Comparison of ENCODE assay signal across 19 cellular contexts in the genomic region with DNA sequence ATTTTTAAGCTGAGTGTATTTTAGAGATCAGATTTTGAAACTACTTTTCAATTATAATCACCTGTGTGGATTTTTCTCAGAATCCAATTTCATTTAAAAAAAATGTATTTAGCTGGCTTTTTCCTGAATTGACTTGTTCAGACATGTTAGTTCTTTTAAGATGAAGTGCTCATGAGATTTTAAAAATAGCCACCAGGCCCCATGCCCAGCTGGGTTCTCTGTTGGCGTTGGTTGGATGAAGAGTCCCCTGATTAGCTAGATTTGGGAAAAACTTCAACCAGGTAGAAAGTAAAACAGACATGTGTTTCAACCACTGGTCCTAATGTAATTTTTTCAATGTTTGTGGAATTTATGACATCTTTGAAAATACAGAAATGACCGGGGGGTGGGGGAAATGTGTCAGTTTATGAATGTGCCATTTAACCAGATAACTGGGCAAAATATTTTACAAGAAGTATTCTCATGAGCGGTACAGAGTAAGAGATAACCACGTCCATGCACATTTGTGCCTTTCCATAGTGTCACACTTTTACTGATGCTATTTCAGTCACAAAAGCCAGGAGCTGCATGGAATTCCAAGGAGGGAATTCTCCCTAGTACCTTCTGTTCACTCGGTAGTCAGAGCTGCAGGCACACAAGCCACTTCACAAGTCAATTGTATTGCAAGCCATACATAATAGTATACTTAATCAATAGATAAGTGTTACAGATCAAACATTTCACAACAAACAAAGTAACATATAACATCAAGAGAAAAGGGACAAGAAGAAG. TPM values are rescaled to one million over a fixed set of nuclear protein-coding genes. Genes with fewer than 3 reads are reported as not detected.
DNase-seq lines count a peak whose midpoint lies in the region; ATAC-seq, FAIRE-seq and TF ChIP-seq lines count a peak whose summit lies in the region.
"Had no signal": no experiment of that assay in that cellular context is flagged by ENCODE, and none has a peak within 500 bp of the region (broad histone marks: within the 10 kb centered on the region; RNA-seq: fewer than 3 reads in every experiment).

No MANE protein-coding gene starts in this region.

- no peaks in the 10 kb centered on the region for H4K20me1 ChIP-seq in GM12878 (ENCODE audit: control insufficient read depth, insufficient read depth)

- TF ChIP-seq CTCF in GM12878 (IDR thresholded peaks at IDR 0.05 in 2 of 3, conservative IDR thresholded peaks at IDR 0.05 in 1 of 3; ENCODE audit: control insufficient read depth in 2 of 3, extremely low read depth in 1 of 3, insufficient read depth in 1 of 3, low read depth in 3 of 3, low read length in 3 of 3) (no peak), cardiac muscle cell (IDR thresholded peaks at IDR 0.05; ENCODE audit: low read depth, low read length) (no peak)

- H2AFZ ChIP-seq in GM12878 (ENCODE audit: control insufficient read depth, low read depth, low read length) = no peak overlapping the region

- CTCF ChIA-PET in GM12878 (lab: Yijun Ruan, JAX) = interaction anchor here (2.1 to 3.4 kb wide), 2 partner anchors 13 to 19 kb away, joined by 5 to 17 read pairs; no protein-coding TSS in a partner anchor

- TF ChIP-seq EP300 in GM12878 (IDR thresholded peaks at IDR 0.05; ENCODE audit: borderline replicate concordance in 1 of 2, control insufficient read depth in 1 of 2, low read depth in 2 of 2, low read length in 2 of 2) = no peak

- in situ Hi-C loops in GM12878 (cut with MboI) = no loop called here

- no peak overlapping the region for H3K4me3 ChIP-seq in GM12878
- no peak overlapping the region for H3K4me3 ChIP-seq in cardiac muscle cell
- no peak overlapping the region for H3K4me3 ChIP-seq in small intestine (ENCODE audit: low read depth in 1 of 2, low read length in 2 of 2)
- H3K4me3 ChIP-seq: HAP-1 had no signal

- no peak overlapping the region for H3K9ac ChIP-seq in GM12878 (ENCODE audit: control insufficient read depth, insufficient read depth, low read length)

- no peak for TF ChIP-seq POLR2A in GM12878 (IDR thresholded peaks at IDR 0.05; ENCODE audit: low read depth, low read length)

- H3K27ac ChIP-seq in GM12878 (ENCODE audit: control insufficient read depth, insufficient read depth) (no peak overlapping the region), cardiac muscle cell (peak overlapping the region; percentile 64), small intestine (ENCODE audit: low read depth in 1 of 2, low read length in 1 of 2) (peak overlapping the region in 1 of 2 donors; percentile 54)
- H3K27ac ChIP-seq: 22Rv1 had no signal

- no peak; the same call in 2 of the 3 replicates for ATAC-seq in GM12878

- POLR2A ChIA-PET in GM12878 (lab: Charles Lee) = interaction anchor here (0.7 to 1.3 kb wide), 2 partner anchors 8 to 920 kb away, joined by 3 to 5 read pairs; no protein-coding TSS in a partner anchor

- FAIRE-seq in GM12878 (lab: Jason Lieb, UNC) = no peak
- FAIRE-seq in small intestine (lab: Jason Lieb, UNC) = no peak
- FAIRE-seq in GM19239 (lab: Jason Lieb, UNC) = no peak
- FAIRE-seq: G401.6 had no signal

- H3K27me3 ChIP-seq in GM12878 (replicated peaks in 1 of 2; ENCODE audit: control insufficient read depth in 2 of 2, insufficient read depth in 2 of 2, low read length in 1 of 2) (no peaks in the 10 kb centered on the region), cardiac muscle cell (no peaks in the 10 kb centered on the region), small intestine (ENCODE audit: control insufficient read depth in 2 of 2, insufficient read depth in 2 of 2, low read length in 2 of 2) (no peaks in the 10 kb centered on the region)
- H3K27me3 ChIP-seq: BE2C had no signal

- no peak for TF ChIP-seq RAD21 in GM12878 (IDR thresholded peaks at IDR 0.05; ENCODE audit: insufficient read depth, low read depth, low read length)

- SMC1A ChIA-PET in GM12878 (lab: Charles Lee; ENCODE audit: uncharacterized antibody, unreplicated experiment) = interaction anchor here (0.8 to 5.3 kb wide), 9 partner anchors 8 to 224 kb away, joined by 3 to 39 read pairs (median 5); no protein-coding TSS in a partner anchor

- intact Hi-C loops in GM12878 (cut with micrococcal nuclease; ENCODE audit: unreplicated experiment) = no loop called here

- H3K36me3 ChIP-seq in GM12878 (ENCODE audit: control insufficient read depth in 2 of 2, insufficient read depth in 2 of 2, low read length in 1 of 2) = peaks cover 0 to 6% of the 10 kb centered on the region in 2 experiments; a peak in 2 of 4 replicates
- H3K36me3 ChIP-seq in cardiac muscle cell = no peaks in the 10 kb centered on the region
- peaks cover 0 to 3% of the 10 kb centered on the region in 2 donors for H3K36me3 ChIP-seq in small intestine (ENCODE audit: control insufficient read depth in 2 of 2, insufficient read depth in 2 of 2, low read length in 2 of 2)
- H3K36me3 ChIP-seq: BE2C, HAP-1 had no signal

- 21% methylated on average over 5 of the region's 5 CpGs for WGBS in GM12878 (ENCODE audit: insufficient coverage, insufficient replicate concordance, low lambda C conversion rate, missing lambda C conversion rate)
- WGBS in small intestine, 3 donors = 83 to 88% (median 87%) methylated on average over 5 of the region's 5 CpGs

- no TSS peak for BruUV-seq in GM12878 (replicated peaks; lab: Mats Ljungman, UMichigan)

- no peaks in the 10 kb centered on the region for H3K79me2 ChIP-seq in GM12878 (ENCODE audit: control insufficient read depth, insufficient read depth, low read length)

- H3K4me1 ChIP-seq in GM12878 (ENCODE audit: control insufficient read depth, insufficient read depth, low read length) = no peaks in the 10 kb centered on the region
- peaks cover 18% of the 10 kb centered on the region for H3K4me1 ChIP-seq in cardiac muscle cell (ENCODE audit: low read depth)
- H3K4me1 ChIP-seq in small intestine (ENCODE audit: control insufficient read depth in 2 of 2, insufficient read depth in 1 of 2, low read depth in 1 of 2, low read length in 1 of 2) = peaks cover 2 to 6% of the 10 kb centered on the region in 2 donors
- H3K4me1 ChIP-seq: BE2C, HAP-1 had no signal

- RAD21 ChIA-PET in GM12878 (lab: Charles Lee; ENCODE audit: unreplicated experiment) = interaction anchor here (0.8 to 2.2 kb wide), 4 partner anchors 9 to 126 kb away, joined by 3 to 8 read pairs (median 4); no protein-coding TSS in a partner anchor

- peaks cover 4% of the 10 kb centered on the region; the same call in 2 of the 3 replicates for H3K9me3 ChIP-seq in GM12878 (replicated peaks; ENCODE audit: control insufficient read depth, insufficient read depth, low read length)
- H3K9me3 ChIP-seq in cardiac muscle cell (ENCODE audit: low read depth) = no peaks in the 10 kb centered on the region
- H3K9me3 ChIP-seq in small intestine (ENCODE audit: control insufficient read depth, low read depth) = no peaks in the 10 kb centered on the region
- H3K9me3 ChIP-seq: BE2C, HAP-1 had no signal

- DNase-seq in DMS79 treated with DMSO at 0.1 percent for 48 hours (lab: John Stamatoyannopoulos, UW) (peak; percentile 22), DMS79 (lab: John Stamatoyannopoulos, UW) (no peak), GM12878 (ENCODE audit: low read depth, low spot score) (no peak), cardiac muscle cell (ENCODE audit: low read depth in 1 of 2, low spot score in 1 of 2) (peak in 1 of 2 donors; percentile 22), small intestine (peak; percentile 9), cerebellar nuclear complex (lab: John Stamatoyannopoulos, UW) (no peak), GM19239 (ENCODE audit: insufficient read length, low spot score) (no peak), nucleus accumbens (lab: John Stamatoyannopoulos, UW) (no peak)
- DNase-seq: BE2C; Calu3; CD4-positive, alpha-beta memory T cell; DMS53; IMR-90; NCI-H2029 treated with DMSO at 0.1 percent for 48 hours; NCI-H526 treated with DMSO at 0.1 percent for 48 hours had no signal

- H3K4me2 ChIP-seq in GM12878 (ENCODE audit: control insufficient read depth, insufficient read depth) = no peak overlapping the region

TF ChIP-seq in GM12878, 131 proteins besides CTCF, POLR2A, EP300 and RAD21 (continues in another document):
- no peak for TF ChIP-seq POLR2AphosphoS5 (IDR thresholded peaks at IDR 0.05; ENCODE audit: low read length)
- TF ChIP-seq, protein P1, sequence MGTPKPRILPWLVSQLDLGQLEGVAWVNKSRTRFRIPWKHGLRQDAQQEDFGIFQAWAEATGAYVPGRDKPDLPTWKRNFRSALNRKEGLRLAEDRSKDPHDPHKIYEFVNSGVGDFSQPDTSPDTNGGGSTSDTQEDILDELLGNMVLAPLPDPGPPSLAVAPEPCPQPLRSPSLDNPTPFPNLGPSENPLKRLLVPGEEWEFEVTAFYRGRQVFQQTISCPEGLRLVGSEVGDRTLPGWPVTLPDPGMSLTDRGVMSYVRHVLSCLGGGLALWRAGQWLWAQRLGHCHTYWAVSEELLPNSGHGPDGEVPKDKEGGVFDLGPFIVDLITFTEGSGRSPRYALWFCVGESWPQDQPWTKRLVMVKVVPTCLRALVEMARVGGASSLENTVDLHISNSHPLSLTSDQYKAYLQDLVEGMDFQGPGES (IDR thresholded peaks at IDR 0.05) = no peak

RNA-seq across cellular contexts. Expression of a gene that starts 51.1 kb away (rescaled TPM):
- 81.2 and 85.6 TPM in 2 replicates for total RNA-seq in GM12878 (2013; cell fraction: nucleolus; rRNA removed)
- total RNA-seq in GM12878 (2014; rRNA removed) (14.2 and 15.0 TPM in 2 replicates), GM12878 (2014; rRNA removed; fragmentation: Illumina TruSeq; extraction: Trizol) (12.4 and 13.0 TPM in 2 replicates), GM12878 (2021) (17.0 and 18.6 TPM in 2 replicates), cardiac muscle cell (1.8 and 3.7 TPM in 2 replicates)
- 4.1 TPM for polyA plus RNA-seq in GM12878 (2011; ENCODE audit: low read depth)
- polyA plus RNA-seq in GM12878 (2011; rRNA removed) (27.6 and 28.4 TPM in 2 replicates), GM12878 (2014; fragmentation: Illumina TruSeq; extraction: Trizol) (10.6 and 12.3 TPM in 2 replicates), GM12878 (2014; fragmentation: Nextera tagmentation; extraction: Ambion mirVana) (10 to 100 TPM in 1 of 2 experiments, 1 to 10 TPM in 1; 9.4 to 14.6 TPM), GM12878 (2014; rRNA removed) (14.3 and 16.0 TPM in 2 replicates), GM12878 (2016; fragmentation: Nextera tagmentation; extraction: Ambion mirVana) (10 to 100 TPM; 15.6 to 18.6 TPM), cardiac muscle cell (4.6 and 8.5 TPM in 2 replicates), small intestine (10 to 100 TPM; 17.9 to 40.3 (median 29.5) TPM)
- 26.5 and 28.7 TPM in 2 replicates for polyA plus RNA-seq in GM12878 (2011; cell fraction: cytosol; rRNA removed)
- 20.3 and 25.4 TPM in 2 replicates for polyA plus RNA-seq in GM12878 (2011; cell fraction: nucleus; rRNA removed)
- 6.8 and 10.7 TPM in 2 replicates for polyA plus RNA-seq in GM12878 (2012)
- polyA minus RNA-seq in GM12878 (2011; rRNA and poly(A)+ RNA removed) = 36.1 and 43.6 TPM in 2 replicates
- 18.0 and 18.2 TPM in 2 replicates for polyA minus RNA-seq in GM12878 (2011; cell fraction: cytosol; rRNA and poly(A)+ RNA removed)
- 15.6 and 29.0 TPM in 2 replicates for polyA minus RNA-seq in GM12878 (2011; cell fraction: nucleus; rRNA and poly(A)+ RNA removed)
- total RNA-seq: CD4-positive, alpha-beta memory T cell; LHCN-M2 had no signal
- polyA plus RNA-seq: CD4-positive, alpha-beta memory T cell had no signal

Comparison
In these comparisons a context has a peak if more than half of its experiments do, and no peak if none do; other contexts are left out.
1. DNase-seq: peak in DMS79 treated with DMSO at 0.1 percent for 48 hours (single experiment) and small intestine (single experiment); none in DMS79 (single experiment), GM12878 (single experiment), cerebellar nuclear complex (0 of 2), GM19239 (single experiment) and nucleus accumbens (0 of 56).